7 cellular contexts compared by ENCODE assay signal in genomic region chr20:62141397-62142251, GRCh38. TPM values are rescaled to one million over a fixed set of nuclear protein-coding genes. Genes with fewer than 3 reads are reported as not detected.
A peak's percentile ranks its signal among the peaks of the same experiment; 100 is the strongest.
DNase-seq lines count a peak whose midpoint lies in the region; ATAC-seq lines count a peak whose summit lies in the region.

No MANE protein-coding gene starts in this region.

- H3K4me3 ChIP-seq in HUES64 (ENCODE audit: low read length) (peak overlapping the region; percentile 66), right cardiac atrium (ENCODE audit: low read length) (peak overlapping the region; percentile 80), skeletal muscle tissue (ENCODE audit: low read length in 3 of 3) (peak overlapping the region; percentile 72 to 79 (median 74))

- no peaks in the 10 kb centered on the region for H3K9me3 Mint-ChIP-seq in activated T-cell treated with anti-CD3 and anti-CD28 coated beads, Interleukin-2, amount 50 U/mL, for 72 hours

- peak; percentile 14 to 16 for ATAC-seq in activated T-cell treated with anti-CD3 and anti-CD28 coated beads, Interleukin-2, amount 50 U/mL, for 72 hours (replicated peaks in 1 of 2)
- ATAC-seq in right cardiac atrium = peak in 1 of 2 donors; percentile 2

- H3K36me3 ChIP-seq in HUES64 (ENCODE audit: insufficient read depth, low read length) (peaks cover 58% of the 10 kb centered on the region), skeletal muscle tissue (ENCODE audit: control insufficient read depth in 3 of 3, insufficient read depth in 3 of 3, low read length in 3 of 3) (peaks cover 39 to 43% (median 42%) of the 10 kb centered on the region in 3 donors)

- peak overlapping the region; percentile 96 for H3K27ac Mint-ChIP-seq in activated T-cell treated with anti-CD3 and anti-CD28 coated beads, Interleukin-2, amount 50 U/mL, for 72 hours

- DNase-seq in EL = peak; percentile 23
- peak; percentile 31 to 35 for DNase-seq in activated T-cell treated with anti-CD3 and anti-CD28 coated beads, Interleukin-2, amount 50 U/mL, for 72 hours
- DNase-seq in right cardiac atrium = peak in 2 of 3 donors; percentile 28 to 52
- DNase-seq in NCI-H2171 (lab: John Stamatoyannopoulos, UW) = no peak
- DNase-seq in iPS-NIHi7 (ENCODE audit: extremely low spot score) = no peak

- no peaks in the 10 kb centered on the region for H3K27me3 ChIP-seq in HUES64 (ENCODE audit: insufficient read depth, low read length)
- H3K27me3 ChIP-seq in right cardiac atrium (ENCODE audit: control insufficient read depth, insufficient read depth) = no peaks in the 10 kb centered on the region
- H3K27me3 ChIP-seq in skeletal muscle tissue (ENCODE audit: control insufficient read depth in 3 of 3, insufficient read depth in 3 of 3, low read length in 3 of 3) = no peaks in the 10 kb centered on the region

- H3K27me3 Mint-ChIP-seq in activated T-cell treated with anti-CD3 and anti-CD28 coated beads, Interleukin-2, amount 50 U/mL, for 72 hours (ENCODE audit: low read depth) = no peaks in the 10 kb centered on the region

- peak overlapping the region; percentile 92 to 96 for H3K4me3 Mint-ChIP-seq in activated T-cell treated with anti-CD3 and anti-CD28 coated beads, Interleukin-2, amount 50 U/mL, for 72 hours

- peaks cover 6 to 23% of the 10 kb centered on the region in 2 donors for H3K36me3 Mint-ChIP-seq in activated T-cell treated with anti-CD3 and anti-CD28 coated beads, Interleukin-2, amount 50 U/mL, for 72 hours (ENCODE audit: insufficient read depth in 2 of 2)

- H3K27ac ChIP-seq in HUES64 (ENCODE audit: low read depth, low read length) = no peak overlapping the region
- peak overlapping the region; percentile 73 for H3K27ac ChIP-seq in right cardiac atrium (ENCODE audit: low read length)
- H3K27ac ChIP-seq in skeletal muscle tissue (ENCODE audit: low read depth, low read length) = peak overlapping the region; percentile 78

- intact Hi-C loops in right cardiac atrium (cut with DNase I) = loop anchor here in 1 of 4 donors (5.0 kb wide), 1 partner anchor 119 kb away; no protein-coding TSS in a partner anchor

- peaks cover 9% of the 10 kb centered on the region for H3K4me1 ChIP-seq in HUES64 (ENCODE audit: insufficient read depth, low read length)
- peaks cover 16% of the 10 kb centered on the region for H3K4me1 ChIP-seq in right cardiac atrium (ENCODE audit: control insufficient read depth, insufficient read depth, low read length)
- H3K4me1 ChIP-seq in skeletal muscle tissue (ENCODE audit: control insufficient read depth in 3 of 3, insufficient read depth in 3 of 3, low read length in 3 of 3) = peaks cover 35 to 58% (median 53%) of the 10 kb centered on the region in 3 donors

- 28% methylated on average over 13 of the region's 14 CpGs for WGBS in HUES64
- WGBS in right cardiac atrium = 21% methylated on average over 14 of the region's 14 CpGs

- H3K9ac ChIP-seq in HUES64 (ENCODE audit: low read depth, low read length) (peak overlapping the region; percentile 93), skeletal muscle tissue (ENCODE audit: low read depth in 1 of 3, low read length in 3 of 3) (peak overlapping the region; percentile 81 to 96 (median 87))

- H3K9me3 ChIP-seq in HUES64 (ENCODE audit: insufficient read depth, low read depth, low read length) = no peaks in the 10 kb centered on the region
- H3K9me3 ChIP-seq in right cardiac atrium (ENCODE audit: control insufficient read depth, low read length) = no peaks in the 10 kb centered on the region
- H3K9me3 ChIP-seq in skeletal muscle tissue (ENCODE audit: control insufficient read depth in 3 of 3, low read length in 3 of 3) = no peaks in the 10 kb centered on the region

- H3K4me1 Mint-ChIP-seq in activated T-cell treated with anti-CD3 and anti-CD28 coated beads, Interleukin-2, amount 50 U/mL, for 72 hours (ENCODE audit: low read depth) = peaks cover 52% of the 10 kb centered on the region

RNA-seq across cellular contexts. Expression of gene PSMA7, which starts 1.6 kb away (rescaled TPM):
- 304 TPM for polyA plus RNA-seq in HUES64 (2013, experiment 1 of 2)
- 282 TPM for polyA plus RNA-seq in HUES64 (2013, experiment 2 of 2)
- 100 to 1,000 TPM; 220 to 234 TPM for total RNA-seq in activated T-cell treated with anti-CD3 and anti-CD28 coated beads, Interleukin-2, amount 50 U/mL, for 72 hours
- total RNA-seq in right cardiac atrium = 100 to 1,000 TPM; 178 to 215 (median 206) TPM
- polyA plus RNA-seq in right cardiac atrium = 244 TPM
- total RNA-seq in skeletal muscle tissue = 121 TPM

RNA-seq across cellular contexts. Expression of gene SS18L1, which starts 1.9 kb away (rescaled TPM):
- 11.1 TPM for polyA plus RNA-seq in HUES64 (2013, experiment 1 of 2)
- polyA plus RNA-seq in HUES64 (2013, experiment 2 of 2) = 12.2 TPM
- 10 to 100 TPM; 16.1 to 19.8 TPM for total RNA-seq in activated T-cell treated with anti-CD3 and anti-CD28 coated beads, Interleukin-2, amount 50 U/mL, for 72 hours
- total RNA-seq in right cardiac atrium (1 to 10 TPM; 7.8 to 8.8 (median 8.1) TPM), skeletal muscle tissue (11.5 TPM)
- polyA plus RNA-seq in right cardiac atrium = 6.2 TPM

RNA-seq across cellular contexts. Expression of gene LSM14B, which starts 19.3 kb away (rescaled TPM):
- 46.6 TPM for polyA plus RNA-seq in HUES64 (2013, experiment 1 of 2)
- polyA plus RNA-seq in HUES64 (2013, experiment 2 of 2) = 47.5 TPM
- total RNA-seq in activated T-cell treated with anti-CD3 and anti-CD28 coated beads, Interleukin-2, amount 50 U/mL, for 72 hours = 10 to 100 TPM; 37.2 to 45.3 TPM
- 10 to 100 TPM; 32.9 to 45.7 (median 40.9) TPM for total RNA-seq in right cardiac atrium
- polyA plus RNA-seq in right cardiac atrium = 27.6 TPM
- total RNA-seq in skeletal muscle tissue = 53.8 TPM

RNA-seq across cellular contexts. Expression of gene MTG2, which starts 41.2 kb away (rescaled TPM):
- 17.8 TPM for polyA plus RNA-seq in HUES64 (2013, experiment 1 of 2)
- 16.5 TPM for polyA plus RNA-seq in HUES64 (2013, experiment 2 of 2)
- total RNA-seq in activated T-cell treated with anti-CD3 and anti-CD28 coated beads, Interleukin-2, amount 50 U/mL, for 72 hours = 10 to 100 TPM; 28.3 to 48.2 TPM
- 10 to 100 TPM; 20.4 to 25.7 (median 25.1) TPM for total RNA-seq in right cardiac atrium
- 29.2 TPM for polyA plus RNA-seq in right cardiac atrium
- 10.4 TPM for total RNA-seq in skeletal muscle tissue

Comparison
In these comparisons a context has a peak if more than half of its experiments do, and no peak if none do; other contexts are left out.
1. DNase-seq: peak in EL (single experiment), activated T-cell treated with anti-CD3 and anti-CD28 coated beads, Interleukin-2, amount 50 U/mL, for 72 hours (2 of 2) and right cardiac atrium (2 of 3); none in NCI-H2171 (single experiment) and iPS-NIHi7 (single experiment).
2. Peak in every context shown above with its lines, with median percentiles within 50 percentile points of each other: H3K4me3 ChIP-seq.